9 cellular contexts compared by ENCODE assay signal in genomic region chr21:37700641-37701202, GRCh38.
DNase-seq lines count a peak whose midpoint lies in the region; ATAC-seq and TF ChIP-seq lines count a peak whose summit lies in the region.
"Had no signal": no experiment of that assay in that cellular context is flagged by ENCODE, and none has a peak within 500 bp of the region (broad histone marks: within the 10 kb centered on the region; RNA-seq: fewer than 3 reads in every experiment).

No MANE protein-coding gene starts in this region.

- H3K27ac Mint-ChIP-seq in glutamatergic neuron (ENCODE audit: unreplicated experiment): no peak overlapping the region

- H3K27me3 Mint-ChIP-seq in glutamatergic neuron (ENCODE audit: unreplicated experiment): peaks cover 3% of the 10 kb centered on the region

- no peak overlapping the region for H3K4me3 Mint-ChIP-seq in glutamatergic neuron (ENCODE audit: unreplicated experiment)
- H3K4me3 Mint-ChIP-seq: central memory CD8-positive, alpha-beta T cell had no signal

- DNase-seq in EH (ENCODE audit: low read depth) (peak; percentile 86), NCI-H2107 treated with DMSO at 0.1 percent for 48 hours (lab: John Stamatoyannopoulos, UW; ENCODE audit: unreplicated experiment) (peak; percentile 89), UCSD-AML1 (lab: John Stamatoyannopoulos, UW; ENCODE audit: unreplicated experiment) (peak; percentile 29), glutamatergic neuron (peak; percentile 81), pulmonary artery endothelial cell (ENCODE audit: low read depth, low spot score) (peak; percentile 48)
- DNase-seq in activated CD8-positive, alpha-beta memory T cell treated with anti-CD3 and anti-CD28 coated beads, Interleukin-2, amount 50 U/mL, for 48 hours: no peak

- H3K4me1 Mint-ChIP-seq in glutamatergic neuron (ENCODE audit: low read depth, unreplicated experiment): no peaks in the 10 kb centered on the region
- H3K4me1 Mint-ChIP-seq: central memory CD8-positive, alpha-beta T cell had no signal

- peak; percentile 82 for TF ChIP-seq CTCF in glutamatergic neuron (IDR thresholded peaks at IDR 0.05; ENCODE audit: partially characterized antibody, unreplicated experiment)

- no peaks in the 10 kb centered on the region for H3K9me3 Mint-ChIP-seq in glutamatergic neuron (ENCODE audit: unreplicated experiment)
- H3K9me3 Mint-ChIP-seq: central memory CD8-positive, alpha-beta T cell had no signal

- peaks cover 9% of the 10 kb centered on the region for H3K36me3 Mint-ChIP-seq in glutamatergic neuron (ENCODE audit: unreplicated experiment)

- ATAC-seq in GM19395 (IDR thresholded peaks at IDR 0.05; ENCODE audit: unreplicated experiment) (peak; percentile 91), HG03196 (IDR thresholded peaks at IDR 0.05; ENCODE audit: unreplicated experiment) (peak; percentile 82)
